8 cellular contexts compared by ENCODE assay signal in genomic region chr16:30775131-30775380, GRCh38. TPM values are rescaled to one million over a fixed set of nuclear protein-coding genes. Genes with fewer than 3 reads are reported as not detected.
A peak's percentile ranks its signal among the peaks of the same experiment; 100 is the strongest.
DNase-seq lines count a peak whose midpoint lies in the region; ATAC-seq and TF ChIP-seq lines count a peak whose summit lies in the region.

No MANE protein-coding gene starts in this region.

- H3K9me3 ChIP-seq in mucosa of stomach (ENCODE audit: control insufficient read depth, low read length) = no peaks in the 10 kb centered on the region

- peak overlapping the region; percentile 93 for H3K4me3 Mint-ChIP-seq in stimulated activated naive CD8-positive, alpha-beta T cell treated with anti-CD3 and anti-CD28 coated beads, Interleukin-15, Interleukin-2, amounts not matched to agents 100 ng/mL and 50 ng/mL, for 24 hours
- H3K4me3 Mint-ChIP-seq in chondrocyte (ENCODE audit: unreplicated experiment) = peak overlapping the region; percentile 91

- no peak for ATAC-seq in stimulated activated naive CD8-positive, alpha-beta T cell treated with anti-CD3 and anti-CD28 coated beads, Interleukin-15, Interleukin-2, amounts not matched to agents 100 U/mL and 50 U/mL, for 24 hours
- no peak for ATAC-seq in HG02840 (IDR thresholded peaks at IDR 0.05; ENCODE audit: low FRiP score, unreplicated experiment)
- ATAC-seq in HG03045 (IDR thresholded peaks at IDR 0.05; ENCODE audit: unreplicated experiment) = no peak

- no peak for DNase-seq in stimulated activated naive CD8-positive, alpha-beta T cell treated with anti-CD3 and anti-CD28 coated beads, Interleukin-15, Interleukin-2, amounts not matched to agents 100 U/mL and 50 U/mL, for 24 hours
- DNase-seq in chondrocyte (ENCODE audit: low spot score) (no peak), DMS53 treated with DMSO at 0.1 percent for 48 hours (lab: John Stamatoyannopoulos, UW; ENCODE audit: unreplicated experiment) (no peak), HEK293T (ENCODE audit: extremely low spot score) (no peak)

- no peak for TF ChIP-seq CTCF in chondrocyte (IDR thresholded peaks at IDR 0.05)

- POLR2A ChIA-PET in HEK293T (lab: Yijun Ruan, JAX) = interaction anchor here (0.6 to 22.0 kb wide), 24 partner anchors 9 to 345 kb away, joined by 3 to 599 read pairs (median 4); partner anchors contain the start of genes CFAP119, CTF1, DCTPP1 and PHKG2

- no peaks in the 10 kb centered on the region for H3K9me3 Mint-ChIP-seq in stimulated activated naive CD8-positive, alpha-beta T cell treated with anti-CD3 and anti-CD28 coated beads, Interleukin-15, Interleukin-2, amounts not matched to agents 100 ng/mL and 50 ng/mL, for 24 hours
- no peaks in the 10 kb centered on the region for H3K9me3 Mint-ChIP-seq in chondrocyte (ENCODE audit: low read depth)

- CTCF ChIA-PET in HEK293T (lab: Yijun Ruan, JAX) = interaction anchor here (1.0 kb wide), 1 partner anchor 70 kb away, joined by 4 read pairs; no protein-coding TSS in a partner anchor

- no peaks in the 10 kb centered on the region for H3K27me3 ChIP-seq in mucosa of stomach (ENCODE audit: control insufficient read depth, insufficient read depth, low read length)

- peaks cover 3% of the 10 kb centered on the region for H3K27me3 Mint-ChIP-seq in stimulated activated naive CD8-positive, alpha-beta T cell treated with anti-CD3 and anti-CD28 coated beads, Interleukin-15, Interleukin-2, amounts not matched to agents 100 ng/mL and 50 ng/mL, for 24 hours
- H3K27me3 Mint-ChIP-seq in chondrocyte (ENCODE audit: low read depth) = no peaks in the 10 kb centered on the region

- peak overlapping the region; percentile 98 for H3K27ac Mint-ChIP-seq in stimulated activated naive CD8-positive, alpha-beta T cell treated with anti-CD3 and anti-CD28 coated beads, Interleukin-15, Interleukin-2, amounts not matched to agents 100 ng/mL and 50 ng/mL, for 24 hours
- peak overlapping the region; percentile 96 for H3K27ac Mint-ChIP-seq in chondrocyte (ENCODE audit: unreplicated experiment)

- peaks cover 7% of the 10 kb centered on the region for H3K36me3 ChIP-seq in mucosa of stomach (ENCODE audit: control insufficient read depth, insufficient read depth, low read length)

- peak overlapping the region; percentile 93 for H3K4me3 ChIP-seq in mucosa of stomach (ENCODE audit: low read length)

- H3K4me1 ChIP-seq in mucosa of stomach (ENCODE audit: control insufficient read depth, insufficient read depth, low read length) = peaks cover 18% of the 10 kb centered on the region

- H3K9ac ChIP-seq in mucosa of stomach (ENCODE audit: low read length) = peak overlapping the region; percentile 79

- H3K4me1 Mint-ChIP-seq in stimulated activated naive CD8-positive, alpha-beta T cell treated with anti-CD3 and anti-CD28 coated beads, Interleukin-15, Interleukin-2, amounts not matched to agents 100 ng/mL and 50 ng/mL, for 24 hours (ENCODE audit: low read depth) = peaks cover 24% of the 10 kb centered on the region
- peaks cover 37% of the 10 kb centered on the region for H3K4me1 Mint-ChIP-seq in chondrocyte (ENCODE audit: low read depth)

- H3K36me3 Mint-ChIP-seq in stimulated activated naive CD8-positive, alpha-beta T cell treated with anti-CD3 and anti-CD28 coated beads, Interleukin-15, Interleukin-2, amounts not matched to agents 100 ng/mL and 50 ng/mL, for 24 hours (ENCODE audit: low read depth) = peaks cover 43% of the 10 kb centered on the region
- peaks cover 14% of the 10 kb centered on the region for H3K36me3 Mint-ChIP-seq in chondrocyte (ENCODE audit: low read depth)

TF ChIP-seq in HEK293T, 16 proteins besides CTCF, POLR2A, EP300 and RAD21:
- no peak for TF ChIP-seq SUZ12 (IDR thresholded peaks at IDR 0.05)

RNA-seq across cellular contexts. Expression of gene ZNF629, which starts 11.9 kb away (rescaled TPM):
- 18.8 to 20.2 TPM (median 18.9 TPM) in 3 replicates for total RNA-seq in chondrocyte

RNA-seq across cellular contexts. Expression of gene RNF40, which starts 12.9 kb away (rescaled TPM):
- total RNA-seq in chondrocyte = 71.1 to 104 TPM (median 78.6 TPM) in 3 replicates

RNA-seq across cellular contexts. Expression of gene CFAP119, which starts 13.2 kb away (rescaled TPM):
- 6.3 to 10.0 TPM (median 7.1 TPM) in 3 replicates for total RNA-seq in chondrocyte

RNA-seq across cellular contexts. Expression of gene PHKG2, which starts 26.8 kb away (rescaled TPM):
- total RNA-seq in chondrocyte = 18.8 to 28.1 TPM (median 19.0 TPM) in 3 replicates
